Comparison of ENCODE assay signal across 8 cellular contexts in the genomic region with DNA sequence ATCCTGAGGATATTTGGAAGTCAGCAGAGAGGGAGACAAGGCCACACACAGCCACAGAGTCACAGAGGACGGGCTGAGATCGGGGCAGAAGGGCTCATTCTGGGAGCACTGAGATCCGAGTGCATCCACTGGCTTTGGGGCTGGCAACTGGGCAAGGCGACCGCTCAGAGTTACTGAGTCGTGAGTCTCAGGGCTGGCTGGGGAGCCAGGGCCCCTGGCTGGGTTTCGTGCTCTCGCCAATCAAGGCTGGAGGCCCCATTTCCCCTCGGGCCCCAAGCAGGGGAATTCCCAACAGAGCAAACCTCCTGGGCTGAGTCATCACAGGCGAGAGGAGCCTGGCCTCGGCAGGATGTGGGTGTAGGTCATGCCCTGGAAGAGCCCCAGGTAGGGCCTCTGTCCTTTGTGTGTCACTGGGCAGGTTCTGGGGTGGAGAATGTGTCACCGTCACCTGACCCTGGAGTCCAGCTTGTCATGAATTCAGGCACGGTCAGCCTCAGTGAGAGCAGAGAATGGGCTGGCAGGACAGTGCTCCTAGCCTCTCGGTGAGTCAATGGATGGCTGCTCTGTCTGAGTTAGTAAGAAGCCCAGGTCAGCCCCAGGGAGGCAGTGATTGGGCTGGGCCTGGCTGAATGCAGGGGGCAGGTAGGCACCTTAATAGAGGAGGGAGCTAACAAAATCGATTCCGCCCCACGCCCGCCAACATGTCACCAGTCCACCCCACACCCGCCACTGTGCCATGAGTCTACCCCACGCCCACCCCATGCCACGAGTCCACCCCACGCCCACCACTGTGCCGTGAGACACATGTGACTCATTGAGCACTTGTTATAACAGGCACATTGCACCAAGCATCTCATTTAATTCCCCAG. TPM values are rescaled to one million over a fixed set of nuclear protein-coding genes. Genes with fewer than 3 reads are reported as not detected.
DNase-seq lines count a peak whose midpoint lies in the region; ATAC-seq and TF ChIP-seq lines count a peak whose summit lies in the region.

No MANE protein-coding gene starts in this region.

- TF ChIP-seq POLR2A in GM18526 (IDR thresholded peaks at IDR 0.05; ENCODE audit: extremely low read depth, insufficient read length), result peak; percentile 40

- in situ Hi-C loops in HAP-1 (cut with MboI; ENCODE audit: low sequenced_read_pairs), result no loop called here

- H3K4me3 ChIP-seq in fibroblast of pulmonary artery (replicated peaks; ENCODE audit: low read depth, low read length) (no peak overlapping the region), HAP-1 (no peak overlapping the region)

- no peaks in the 10 kb centered on the region for H3K27me3 ChIP-seq in HAP-1 (ENCODE audit: low read depth)

- TF ChIP-seq CTCF in fibroblast of pulmonary artery (IDR thresholded peaks at IDR 0.05; ENCODE audit: low read length, missing control alignments), result no peak

- H3K9me3 ChIP-seq in HAP-1, result no peaks in the 10 kb centered on the region

- H3K36me3 ChIP-seq in HAP-1 (replicated peaks), result no peaks in the 10 kb centered on the region

- no peaks in the 10 kb centered on the region for H3K4me1 ChIP-seq in HAP-1

- peak; percentile 81 for DNase-seq in NOMO-1 treated with dmso at 0.1 percent for 144 hours (lab: John Stamatoyannopoulos, UW; ENCODE audit: unreplicated experiment)
- DNase-seq in activated T-cell treated with anti-CD3 and anti-CD28 coated beads for 48 hours (ENCODE audit: low read depth), result peak; percentile 91
- DNase-seq in fibroblast of pulmonary artery (ENCODE audit: low read depth), result peak; percentile 86
- DNase-seq in renal cortical epithelial cell (ENCODE audit: low read depth), result peak; percentile 96
- DNase-seq in Ammon's horn (ENCODE audit: low spot score), result no peak
- no peak for DNase-seq in HAP-1 (ENCODE audit: low spot score in 2 of 2)

- ATAC-seq in HG02884 (IDR thresholded peaks at IDR 0.05; ENCODE audit: unreplicated experiment), result peak; percentile 67

RNA-seq across cellular contexts. Expression of gene ASB2, which starts 16.9 kb away (rescaled TPM):
- total RNA-seq in renal cortical epithelial cell, result 0.05 and 0.35 TPM in 2 replicates

RNA-seq across cellular contexts. Expression of gene FAM181A, which starts 32.3 kb away (rescaled TPM):
- total RNA-seq in renal cortical epithelial cell, result not detected in 2 replicates

RNA-seq across cellular contexts. Expression of gene CCDC197, which starts 37.6 kb away (rescaled TPM):
- total RNA-seq in renal cortical epithelial cell, result not detected in 2 replicates

Comparison
In these comparisons a context has a peak if more than half of its experiments do, and no peak if none do; other contexts are left out.
1. DNase-seq: peak in NOMO-1 treated with dmso at 0.1 percent for 144 hours (single experiment), activated T-cell treated with anti-CD3 and anti-CD28 coated beads for 48 hours (single experiment), fibroblast of pulmonary artery (single experiment) and renal cortical epithelial cell (single experiment); none in Ammon's horn (single experiment) and HAP-1 (0 of 2).